Comparison of ENCODE assay signal across 9 cellular contexts in genomic region chr2:202494300-202494699, GRCh38.
DNase-seq lines count a peak whose midpoint lies in the region; ATAC-seq lines count a peak whose summit lies in the region.
"Had no signal": no experiment of that assay in that cellular context is flagged by ENCODE, and none has a peak within 500 bp of the region (broad histone marks: within the 10 kb centered on the region; RNA-seq: fewer than 3 reads in every experiment).

No MANE protein-coding gene starts in this region.

- H3K27ac Mint-ChIP-seq in CD4-positive, CD25-positive, alpha-beta regulatory T cell: peak overlapping the region in 2 of 3 donors; percentile 5 to 19

- no peaks in the 10 kb centered on the region for H3K27me3 ChIP-seq in CD4-positive, CD25-positive, alpha-beta regulatory T cell (ENCODE audit: control insufficient read depth, insufficient read depth, low read length)

- peaks cover 2% of the 10 kb centered on the region for H3K36me3 ChIP-seq in CD4-positive, CD25-positive, alpha-beta regulatory T cell (ENCODE audit: control insufficient read depth, insufficient read depth, low read length)

- DNase-seq in CD4-positive, CD25-positive, alpha-beta regulatory T cell: no peak
- peak; percentile 25 for DNase-seq in NCI-H146 (lab: John Stamatoyannopoulos, UW)
- DNase-seq in dermis blood vessel endothelial cell: peak; percentile 79
- peak; percentile 67 for DNase-seq in midbrain (lab: John Stamatoyannopoulos, UW)
- DNase-seq in NCI-H1436 (lab: John Stamatoyannopoulos, UW): no peak
- no peak for DNase-seq in activated CD4-positive, alpha-beta T cell treated with anti-CD3 and anti-CD28 coated beads, Interleukin-2, amount 50 U/mL, for 4 hours
- no peak for DNase-seq in SK-N-DZ (ENCODE audit: low spot score)
- DNase-seq: stimulated activated naive CD8-positive, alpha-beta T cell treated with anti-CD3 and anti-CD28 coated beads, Interleukin-15, amount 100 ng/mL, for 72 hours had no signal

- H3K4me3 Mint-ChIP-seq in CD4-positive, CD25-positive, alpha-beta regulatory T cell: no peak overlapping the region
- H3K4me3 Mint-ChIP-seq: stimulated activated naive CD8-positive, alpha-beta T cell treated with anti-CD3 and anti-CD28 coated beads, Interleukin-15, amount 100 ng/mL, for 72 hours had no signal

- no peak overlapping the region for H3K4me3 ChIP-seq in CD4-positive, CD25-positive, alpha-beta regulatory T cell (ENCODE audit: low read depth, low read length)

- no peaks in the 10 kb centered on the region for H3K27me3 Mint-ChIP-seq in CD4-positive, CD25-positive, alpha-beta regulatory T cell
- H3K27me3 Mint-ChIP-seq: stimulated activated naive CD8-positive, alpha-beta T cell treated with anti-CD3 and anti-CD28 coated beads, Interleukin-15, amount 100 ng/mL, for 72 hours had no signal

- peaks cover 4% of the 10 kb centered on the region for H3K36me3 Mint-ChIP-seq in CD4-positive, CD25-positive, alpha-beta regulatory T cell

- no peak overlapping the region for H3K27ac ChIP-seq in CD4-positive, CD25-positive, alpha-beta regulatory T cell (ENCODE audit: insufficient read depth, low read length, poor library complexity, severe bottlenecking)

- H3K9me3 Mint-ChIP-seq in CD4-positive, CD25-positive, alpha-beta regulatory T cell: no peaks in the 10 kb centered on the region
- H3K9me3 Mint-ChIP-seq: stimulated activated naive CD8-positive, alpha-beta T cell treated with anti-CD3 and anti-CD28 coated beads, Interleukin-15, amount 100 ng/mL, for 72 hours had no signal

- ATAC-seq in CD4-positive, CD25-positive, alpha-beta regulatory T cell (ENCODE audit: low read depth in 2 of 2): no peak
- no peak for ATAC-seq in GM18861 (IDR thresholded peaks at IDR 0.05; ENCODE audit: unreplicated experiment)
- ATAC-seq: stimulated activated naive CD8-positive, alpha-beta T cell treated with anti-CD3 and anti-CD28 coated beads, Interleukin-15, amount 100 ng/mL, for 72 hours had no signal

- H3K4me1 ChIP-seq in CD4-positive, CD25-positive, alpha-beta regulatory T cell (ENCODE audit: control insufficient read depth, insufficient read depth, low read length, poor library complexity, severe bottlenecking): no peaks in the 10 kb centered on the region

- H3K4me1 Mint-ChIP-seq in CD4-positive, CD25-positive, alpha-beta regulatory T cell: peaks cover 0 to 11% (median 0%) of the 10 kb centered on the region in 4 donors
- H3K4me1 Mint-ChIP-seq: stimulated activated naive CD8-positive, alpha-beta T cell treated with anti-CD3 and anti-CD28 coated beads, Interleukin-15, amount 100 ng/mL, for 72 hours had no signal

- H3K9me3 ChIP-seq in CD4-positive, CD25-positive, alpha-beta regulatory T cell (ENCODE audit: control insufficient read depth in 2 of 2, low read length in 2 of 2): no peaks in the 10 kb centered on the region

Comparison
In these comparisons a context has a peak if more than half of its experiments do, and no peak if none do; other contexts are left out.
1. DNase-seq: peak in NCI-H146 (single experiment), dermis blood vessel endothelial cell (single experiment) and midbrain (single experiment); none in CD4-positive, CD25-positive, alpha-beta regulatory T cell (0 of 3), NCI-H1436 (single experiment), activated CD4-positive, alpha-beta T cell treated with anti-CD3 and anti-CD28 coated beads, Interleukin-2, amount 50 U/mL, for 4 hours (0 of 2) and SK-N-DZ (single experiment).